ENCODE assay signal across 9 cellular contexts in the genomic region with DNA sequence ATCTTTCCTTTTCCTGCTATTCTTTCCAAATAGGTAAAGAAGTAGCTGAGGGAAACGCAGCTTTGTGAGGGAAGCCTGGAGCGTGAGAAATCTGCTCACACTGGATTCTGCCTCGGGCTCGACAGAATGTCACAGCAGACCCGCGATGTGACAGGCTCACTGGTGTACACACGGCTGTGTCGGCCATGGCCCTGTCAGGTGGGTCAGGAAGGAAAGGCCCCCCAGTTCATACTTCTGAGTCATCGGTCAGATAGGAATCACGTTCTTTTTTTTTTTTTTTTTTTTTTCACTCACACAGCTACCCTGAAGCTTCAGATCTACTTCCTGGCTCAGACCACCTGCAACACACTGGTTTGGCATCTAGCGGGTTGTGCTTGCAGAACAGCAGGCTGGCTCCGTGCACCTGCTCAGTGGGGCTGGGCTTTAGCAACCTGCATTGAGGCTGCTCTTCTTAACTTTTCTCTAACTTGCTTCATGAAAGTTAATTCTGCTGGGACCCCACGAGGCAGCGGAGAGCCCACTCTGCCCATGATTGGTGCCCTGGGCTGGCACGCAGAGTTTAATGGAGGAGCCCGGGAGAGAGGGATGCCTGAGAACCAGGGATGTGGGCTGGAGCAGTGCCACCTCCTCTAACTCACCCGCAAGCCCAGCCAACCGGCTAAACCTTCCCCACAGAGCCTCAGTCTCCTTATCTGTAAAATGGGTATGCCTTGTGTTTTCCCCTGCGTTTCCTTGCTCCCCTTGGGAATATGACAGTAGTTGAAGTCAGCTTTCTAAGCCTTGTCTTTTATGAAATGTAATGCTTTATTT.
DNase-seq lines count a peak whose midpoint lies in the region; ATAC-seq and TF ChIP-seq lines count a peak whose summit lies in the region.
"Had no signal": no experiment of that assay in that cellular context is flagged by ENCODE, and none has a peak within 500 bp of the region (broad histone marks: within the 10 kb centered on the region; RNA-seq: fewer than 3 reads in every experiment).

No MANE protein-coding gene starts in this region.

- peaks cover 13% of the 10 kb centered on the region for H3K27me3 Mint-ChIP-seq in neural progenitor cell (ENCODE audit: insufficient read depth, low read depth)

- DNase-seq in DND-41 (peak; percentile 87), NCI-H146 (lab: John Stamatoyannopoulos, UW) (peak; percentile 65), activated gamma-delta T cell (lab: John Stamatoyannopoulos, UW) (peak; percentile 46), neural progenitor cell (ENCODE audit: low spot score) (no peak), NCI-H128 (lab: John Stamatoyannopoulos, UW; ENCODE audit: unreplicated experiment) (no peak), MV-4-11 (lab: John Stamatoyannopoulos, UW) (no peak)

- H3K27ac Mint-ChIP-seq in neural progenitor cell: no peak overlapping the region

- H3F3A ChIP-seq in neural progenitor cell (ENCODE audit: low read depth): no peaks in the 10 kb centered on the region

- H3K79me2 ChIP-seq in DND-41 (ENCODE audit: insufficient read depth, low read length): no peaks in the 10 kb centered on the region
- H3K79me2 ChIP-seq in neural progenitor cell (ENCODE audit: low read depth): no peaks in the 10 kb centered on the region

- H3K27me3 ChIP-seq in DND-41 (ENCODE audit: insufficient read depth, low read length, poor library complexity) (no peaks in the 10 kb centered on the region), neural progenitor cell (no peaks in the 10 kb centered on the region)
- H3K27me3 ChIP-seq: SJSA1 had no signal

- H3K9me3 ChIP-seq in DND-41 (ENCODE audit: insufficient read depth, low read length, severe bottlenecking) (no peaks in the 10 kb centered on the region), neural progenitor cell (ENCODE audit: low read depth) (no peaks in the 10 kb centered on the region)
- H3K9me3 ChIP-seq: SJSA1 had no signal

- H3K36me3 Mint-ChIP-seq in neural progenitor cell: no peaks in the 10 kb centered on the region

- H3K9ac ChIP-seq in DND-41 (ENCODE audit: low read depth, low read length): peak overlapping the region; percentile 58
- no peak overlapping the region for H3K9ac ChIP-seq in neural progenitor cell

- H3K4me1 Mint-ChIP-seq in neural progenitor cell: peaks cover 20% of the 10 kb centered on the region

- H3K4me3 ChIP-seq in DND-41 (ENCODE audit: low read depth in 1 of 2, low read length in 2 of 2) (peak overlapping the region; percentile 2 to 52; a peak in 3 of 4 replicates), neural progenitor cell (no peak overlapping the region)
- H3K4me3 ChIP-seq: SJSA1 had no signal

- H3K4me1 ChIP-seq in DND-41 (ENCODE audit: insufficient read depth, low read length) (peaks cover 43% of the 10 kb centered on the region), neural progenitor cell (peaks cover 5% of the 10 kb centered on the region)

- H3K4me2 ChIP-seq in DND-41 (ENCODE audit: insufficient read depth, low read length) (peak overlapping the region; percentile 75), neural progenitor cell (no peak overlapping the region)

- ATAC-seq in DND-41 (ENCODE audit: insufficient read depth, low read depth) (peak; percentile 78), HG02938 (IDR thresholded peaks at IDR 0.05; ENCODE audit: unreplicated experiment) (no peak), GM19467 (IDR thresholded peaks at IDR 0.05; ENCODE audit: unreplicated experiment) (no peak)

- H2AFZ ChIP-seq in DND-41 (ENCODE audit: low read depth, low read length) (peak overlapping the region; percentile 65), neural progenitor cell (replicated peaks) (peak overlapping the region; percentile 96)

- no peaks in the 10 kb centered on the region for H3K9me3 Mint-ChIP-seq in neural progenitor cell

- H3K4me3 Mint-ChIP-seq in neural progenitor cell: no peak overlapping the region

- H4K20me1 ChIP-seq in DND-41 (ENCODE audit: insufficient read depth, low read length): no peaks in the 10 kb centered on the region
- no peaks in the 10 kb centered on the region for H4K20me1 ChIP-seq in neural progenitor cell (ENCODE audit: low read depth)

- no peak for TF ChIP-seq CTCF in DND-41 (IDR thresholded peaks at IDR 0.05; ENCODE audit: borderline replicate concordance, extremely low read depth, low read length, poor library complexity, severe bottlenecking)
- TF ChIP-seq CTCF in neural progenitor cell (IDR thresholded peaks at IDR 0.05): no peak

- H3K27ac ChIP-seq in DND-41 (ENCODE audit: low read length) (peak overlapping the region; percentile 87), neural progenitor cell (no peak overlapping the region)
- H3K27ac ChIP-seq: SJSA1 had no signal

- H3K36me3 ChIP-seq in DND-41 (ENCODE audit: insufficient read depth, low read length) (no peaks in the 10 kb centered on the region), neural progenitor cell (no peaks in the 10 kb centered on the region)
- H3K36me3 ChIP-seq: SJSA1 had no signal

Comparison
In these comparisons a context has a peak if more than half of its experiments do, and no peak if none do; other contexts are left out.
1. DNase-seq: peak in DND-41 (single experiment), NCI-H146 (single experiment) and activated gamma-delta T cell (single experiment); none in neural progenitor cell (single experiment), NCI-H128 (single experiment) and MV-4-11 (single experiment).